ENCODE assay signal across 8 cellular contexts in the genomic region with DNA sequence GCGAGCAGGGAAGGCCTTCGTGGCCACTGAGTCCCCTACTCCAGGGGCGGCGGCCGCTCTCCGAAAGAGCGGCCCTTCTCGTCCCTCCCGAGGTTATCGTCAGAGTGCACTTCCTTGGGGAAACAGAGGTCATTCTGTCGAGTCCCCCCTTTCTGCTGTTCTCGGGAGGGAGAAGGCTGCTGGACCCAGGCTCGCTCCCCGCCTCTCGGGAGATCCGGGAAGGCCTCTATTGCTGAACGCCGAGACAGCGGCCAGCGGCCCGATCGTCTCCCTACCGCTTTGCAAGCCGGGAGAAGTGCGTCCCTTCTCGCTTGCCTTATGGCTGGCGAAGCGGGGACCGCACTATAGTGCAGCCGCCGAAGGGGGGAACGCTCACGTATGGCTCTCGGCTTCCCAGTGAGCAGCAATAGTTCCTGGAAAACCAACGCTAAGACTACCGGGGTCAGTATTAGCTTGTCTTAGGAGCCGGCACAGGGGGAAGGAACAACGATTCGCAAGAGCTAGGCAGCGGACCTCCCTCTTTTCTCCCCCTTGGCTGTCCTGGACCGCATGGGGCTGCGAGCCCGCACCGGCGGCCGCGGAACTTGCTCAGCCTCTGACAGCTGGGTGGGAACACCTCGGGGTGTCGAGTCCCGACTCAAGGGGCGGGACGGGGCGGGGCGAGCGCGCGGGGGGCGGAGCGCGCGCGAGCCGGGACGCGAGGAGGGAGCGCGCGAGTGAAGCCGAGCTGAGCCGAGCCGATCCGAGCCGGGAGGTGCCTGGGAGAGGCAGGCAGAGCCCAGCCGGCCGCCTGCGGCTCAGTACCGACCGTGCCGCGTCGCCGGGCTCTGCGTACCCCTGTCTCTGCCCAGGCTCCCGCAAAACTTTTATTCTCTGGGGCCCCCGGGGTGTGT. TPM values are rescaled to one million over a fixed set of nuclear protein-coding genes. Genes with fewer than 3 reads are reported as not detected.
DNase-seq lines count a peak whose midpoint lies in the region; ATAC-seq lines count a peak whose summit lies in the region.

No MANE protein-coding gene starts in this region.

- peak; percentile 90 for ATAC-seq in GM21367 (IDR thresholded peaks at IDR 0.05; ENCODE audit: unreplicated experiment)

- H3K27me3 ChIP-seq in effector memory CD4-positive, alpha-beta T cell (replicated peaks; ENCODE audit: control insufficient read depth, insufficient read depth, low read length, poor library complexity, severe bottlenecking) = no peaks in the 10 kb centered on the region
- H3K27me3 ChIP-seq in mesenchymal stem cell (ENCODE audit: control insufficient read depth in 1 of 2, insufficient read depth in 1 of 2, low read length in 2 of 2) = peaks cover 17 to 24% of the 10 kb centered on the region in 2 experiments

- peak overlapping the region; percentile 4 for H4K8ac ChIP-seq in mesenchymal stem cell (ENCODE audit: low read length)

- no peak overlapping the region for H4K91ac ChIP-seq in mesenchymal stem cell (ENCODE audit: low read length)

- H3K4me2 ChIP-seq in mesenchymal stem cell (ENCODE audit: low read length, poor library complexity, severe bottlenecking) = peak overlapping the region; percentile 82

- H3K4me3 ChIP-seq in effector memory CD4-positive, alpha-beta T cell (ENCODE audit: insufficient read depth, low read depth, low read length, poor library complexity, severe bottlenecking) = peak overlapping the region; percentile 93
- H3K4me3 ChIP-seq in mesenchymal stem cell (ENCODE audit: insufficient read depth in 1 of 2, low read depth in 1 of 2, low read length in 2 of 2) = peak overlapping the region; percentile 63 to 92

- no peaks in the 10 kb centered on the region for H3K36me3 ChIP-seq in effector memory CD4-positive, alpha-beta T cell (ENCODE audit: control insufficient read depth, insufficient read depth, low read length)
- no peaks in the 10 kb centered on the region for H3K36me3 ChIP-seq in mesenchymal stem cell (ENCODE audit: control insufficient read depth in 1 of 2, insufficient read depth in 2 of 2, low read depth in 1 of 2, low read length in 2 of 2)

- no peak overlapping the region for H3K14ac ChIP-seq in mesenchymal stem cell (ENCODE audit: low read length in 2 of 2)

- H3K4ac ChIP-seq in mesenchymal stem cell (ENCODE audit: low read depth in 1 of 2, low read length in 2 of 2) = no peak overlapping the region

- DNase-seq in COR-L47 (lab: John Stamatoyannopoulos, UW) = peak; percentile 95
- DNase-seq in HT-29 (ENCODE audit: low spot score) = peak; percentile 95
- peak; percentile 93 to 95 for DNase-seq in NOMO-1 (lab: John Stamatoyannopoulos, UW; ENCODE audit: unreplicated experiment in 2 of 2)
- DNase-seq in activated CD8-positive, alpha-beta memory T cell treated with anti-CD3 and anti-CD28 coated beads for 48 hours (ENCODE audit: low read depth in 2 of 3, low spot score in 2 of 3) = peak; percentile 62 to 87 (median 75)
- DNase-seq in effector memory CD4-positive, alpha-beta T cell = peak; percentile 80 to 87 (median 82)
- DNase-seq in mesenchymal stem cell = peak; percentile 92
- DNase-seq in stimulated activated CD8-positive, alpha-beta memory T cell treated with anti-CD3 and anti-CD28 coated beads, Interleukin-12 subunit alpha, Interleukin-12 subunit beta, amount 100 ng/mL, for 1 hour (ENCODE audit: low read depth) = peak; percentile 72

- peak overlapping the region; percentile 89 for H2BK120ac ChIP-seq in mesenchymal stem cell (ENCODE audit: low read depth, low read length)

- no peak overlapping the region for H2AK5ac ChIP-seq in mesenchymal stem cell (ENCODE audit: low read length, severe bottlenecking)

- peaks cover 14% of the 10 kb centered on the region for H3K4me1 ChIP-seq in effector memory CD4-positive, alpha-beta T cell (ENCODE audit: control insufficient read depth, insufficient read depth, low read length, poor library complexity, severe bottlenecking)
- H3K4me1 ChIP-seq in mesenchymal stem cell (ENCODE audit: control insufficient read depth, insufficient read depth, low read depth, low read length) = peaks cover 13% of the 10 kb centered on the region

- peak overlapping the region; percentile 54 to 83 for H3K18ac ChIP-seq in mesenchymal stem cell (ENCODE audit: low read depth in 1 of 2, low read length in 2 of 2)

- peak overlapping the region; percentile 92 for H3K9ac ChIP-seq in mesenchymal stem cell (ENCODE audit: low read length)

- H2BK5ac ChIP-seq in mesenchymal stem cell (ENCODE audit: low read depth, low read length, poor library complexity, severe bottlenecking) = peak overlapping the region; percentile 81

- WGBS in mesenchymal stem cell = under 1% methylated on average over 62 of the region's 85 CpGs

- peak overlapping the region; percentile 87 for H2AFZ ChIP-seq in mesenchymal stem cell (ENCODE audit: low read depth, low read length)

- peak overlapping the region; percentile 67 for H3K27ac ChIP-seq in effector memory CD4-positive, alpha-beta T cell (ENCODE audit: insufficient read depth, low read length, poor library complexity, severe bottlenecking)
- H3K27ac ChIP-seq in mesenchymal stem cell (ENCODE audit: low read length, poor library complexity, severe bottlenecking) = peak overlapping the region; percentile 72

- no peak overlapping the region for H3K23ac ChIP-seq in mesenchymal stem cell (ENCODE audit: low read length in 2 of 2)

- no peak overlapping the region for H2BK15ac ChIP-seq in mesenchymal stem cell (ENCODE audit: low read depth, poor library complexity, severe bottlenecking)

- no peaks in the 10 kb centered on the region for H3K79me1 ChIP-seq in mesenchymal stem cell (replicated peaks; ENCODE audit: low read length, poor library complexity, severe bottlenecking)

- peak overlapping the region in 1 of 2 experiments; percentile 32 for H2BK12ac ChIP-seq in mesenchymal stem cell (ENCODE audit: low read length in 2 of 2)

- no peaks in the 10 kb centered on the region for H3K9me3 ChIP-seq in effector memory CD4-positive, alpha-beta T cell (ENCODE audit: control insufficient read depth, low read length)
- H3K9me3 ChIP-seq in mesenchymal stem cell (ENCODE audit: control insufficient read depth, low read length) = no peaks in the 10 kb centered on the region

RNA-seq across cellular contexts. Expression of a gene that starts 0.9 kb away (rescaled TPM):
- total RNA-seq in HT-29 (2014; rRNA removed; shearing (Covaris generic)) = 14.8 and 19.2 TPM in 2 replicates
- polyA plus RNA-seq in mesenchymal stem cell (2013, experiment 1 of 2) = 0.95 TPM
- 0.81 TPM for polyA plus RNA-seq in mesenchymal stem cell (2013, experiment 2 of 2)

Comparison
In these comparisons a context has a peak if more than half of its experiments do, and no peak if none do; other contexts are left out.
1. Peak in every context shown above with its lines: DNase-seq, ATAC-seq, H3K4me3 ChIP-seq and H3K27ac ChIP-seq.